ENCODE assay signal across 8 cellular contexts in genomic region chr16:58128181-58128631, GRCh38. TPM values are rescaled to one million over a fixed set of nuclear protein-coding genes. Genes with fewer than 3 reads are reported as not detected.
DNase-seq lines count a peak whose midpoint lies in the region; ATAC-seq and TF ChIP-seq lines count a peak whose summit lies in the region.

No MANE protein-coding gene starts in this region.

- H3K9me3 ChIP-seq in WERI-Rb-1 (ENCODE audit: severe bottlenecking) (peaks cover 8% of the 10 kb centered on the region), sigmoid colon (no peaks in the 10 kb centered on the region)

- no peak overlapping the region for H2AFZ ChIP-seq in GM23338

- H3K4me2 ChIP-seq in GM23338, result peak overlapping the region; percentile 95

- H3K36me3 Mint-ChIP-seq in GM23338 (ENCODE audit: low read depth), result peaks cover 4% of the 10 kb centered on the region; the same call in 2 of the 3 replicates
- no peaks in the 10 kb centered on the region for H3K36me3 Mint-ChIP-seq in glutamatergic neuron (ENCODE audit: unreplicated experiment)

- no peak for TF ChIP-seq CTCF in GM23338 (conservative IDR thresholded peaks at IDR 0.05; ENCODE audit: low read depth in 2 of 2)
- TF ChIP-seq CTCF in WERI-Rb-1 (IDR thresholded peaks at IDR 0.05; ENCODE audit: low read depth, low read length), result no peak
- TF ChIP-seq CTCF in glutamatergic neuron (IDR thresholded peaks at IDR 0.05; ENCODE audit: partially characterized antibody, unreplicated experiment), result no peak
- no peak for TF ChIP-seq CTCF in sigmoid colon (IDR thresholded peaks at IDR 0.05)

- no peak overlapping the region for H3K27ac ChIP-seq in GM23338 (ENCODE audit: low read depth)
- no peak overlapping the region for H3K27ac ChIP-seq in WERI-Rb-1
- peak overlapping the region; percentile 89 to 95 (median 92) for H3K27ac ChIP-seq in sigmoid colon

- peaks cover 8% of the 10 kb centered on the region for H3K27me3 Mint-ChIP-seq in GM23338 (ENCODE audit: insufficient read depth, low read depth, poor library complexity)
- no peaks in the 10 kb centered on the region for H3K27me3 Mint-ChIP-seq in glutamatergic neuron (ENCODE audit: unreplicated experiment)

- ATAC-seq in GM23338 (no peak), HG02642 (IDR thresholded peaks at IDR 0.05; ENCODE audit: poor library complexity, unreplicated experiment) (no peak)

- intact Hi-C loops in sigmoid colon (cut with DNase I), result loop anchor here (2.0 to 10.0 kb wide), 6 partner anchors 69 to 1193 kb away; partner anchors contain the start of genes CSNK2A2, HERPUD1, KATNB1 and KIFC3

- H3K4me1 Mint-ChIP-seq in GM23338 (peaks cover 23% of the 10 kb centered on the region), glutamatergic neuron (ENCODE audit: low read depth, unreplicated experiment) (peaks cover 36% of the 10 kb centered on the region)

- peaks cover 54% of the 10 kb centered on the region for H3K79me2 ChIP-seq in GM23338 (replicated peaks; ENCODE audit: insufficient read depth)

- H3F3A ChIP-seq in GM23338 (replicated peaks; ENCODE audit: low read depth), result peaks cover 3% of the 10 kb centered on the region; the same call in 1 of the 2 replicates

- H3K4me3 Mint-ChIP-seq in GM23338 (peak overlapping the region; percentile 89), glutamatergic neuron (ENCODE audit: unreplicated experiment) (peak overlapping the region; percentile 94)

- TF ChIP-seq POLR2A in sigmoid colon (IDR thresholded peaks at IDR 0.05), result no peak

- H3K27me3 ChIP-seq in GM23338 (ENCODE audit: insufficient read depth) (no peaks in the 10 kb centered on the region), WERI-Rb-1 (ENCODE audit: insufficient read depth, low read depth, severe bottlenecking) (no peaks in the 10 kb centered on the region), sigmoid colon (no peaks in the 10 kb centered on the region)

- WGBS in sigmoid colon, 2 donors, result 2 to 10% methylated on average over 6 of the region's 6 CpGs

- H3K4me3 ChIP-seq in GM23338, result peak overlapping the region; percentile 83
- H3K4me3 ChIP-seq in WERI-Rb-1 (ENCODE audit: low read depth, low read length), result peak overlapping the region; percentile 99
- H3K4me3 ChIP-seq in sigmoid colon, result peak overlapping the region; percentile 73 to 92 (median 84)

- DNase-seq in GM23338 (ENCODE audit: low spot score) (no peak), WERI-Rb-1 (no peak), glutamatergic neuron (no peak), sigmoid colon (no peak), CD1c-positive myeloid dendritic cell (ENCODE audit: extremely low spot score) (no peak), epidermal melanocyte (ENCODE audit: insufficient read length, low spot score) (no peak), dedifferentiated amniotic fluid mesenchymal stem cell (ENCODE audit: extremely low spot score) (no peak)

- TF ChIP-seq EP300 in sigmoid colon (IDR thresholded peaks at IDR 0.05), result no peak

- H3K27ac Mint-ChIP-seq in GM23338 (no peak overlapping the region), glutamatergic neuron (ENCODE audit: unreplicated experiment) (peak overlapping the region; percentile 72)

- peaks cover 21% of the 10 kb centered on the region for H3K4me1 ChIP-seq in GM23338 (ENCODE audit: insufficient read depth)
- H3K4me1 ChIP-seq in sigmoid colon, result peaks cover 0 to 50% (median 45%) of the 10 kb centered on the region in 4 donors

- H3K36me3 ChIP-seq in GM23338 (ENCODE audit: insufficient read depth) (no peaks in the 10 kb centered on the region), WERI-Rb-1 (peaks cover 6% of the 10 kb centered on the region; the same call in 1 of the 2 replicates), sigmoid colon (no peaks in the 10 kb centered on the region)

- peaks cover 4% of the 10 kb centered on the region; the same call in 2 of the 3 replicates for H3K9me3 Mint-ChIP-seq in GM23338
- peaks cover 2% of the 10 kb centered on the region for H3K9me3 Mint-ChIP-seq in glutamatergic neuron (ENCODE audit: unreplicated experiment)

- peaks cover 41% of the 10 kb centered on the region for H4K20me1 ChIP-seq in GM23338 (replicated peaks; ENCODE audit: insufficient read depth)

- no peaks in the 10 kb centered on the region for H3K9me2 ChIP-seq in GM23338 (ENCODE audit: insufficient read depth)

TF ChIP-seq in GM23338, 12 proteins besides CTCF, POLR2A, EP300 and RAD21:
- no peak for TF ChIP-seq STAT1 (IDR thresholded peaks at IDR 0.05; ENCODE audit: unreplicated experiment)
- no peak for TF ChIP-seq JUNB (IDR thresholded peaks at IDR 0.05; ENCODE audit: unreplicated experiment)
- no peak for TF ChIP-seq EZH2phosphoT487 (IDR thresholded peaks at IDR 0.05; ENCODE audit: unreplicated experiment)
- no peak for TF ChIP-seq ZNF462 (CRISPR knock-in tag; IDR thresholded peaks at IDR 0.05)
- TF ChIP-seq POLR2AphosphoS5 (IDR thresholded peaks at IDR 0.05; ENCODE audit: low read depth), result no peak

RNA-seq across cellular contexts. Expression of gene CFAP20, which starts 1.0 kb away (rescaled TPM):
- total RNA-seq in GM23338 (2014; rRNA removed; shearing (Covaris generic)), result 81.7 and 82.7 TPM in 2 replicates
- polyA plus RNA-seq in GM23338 (2016; fragmentation: Nextera tagmentation; extraction: Ambion mirVana), result 55.9 and 61.1 TPM in 2 replicates
- total RNA-seq in glutamatergic neuron (ENCODE audit: unreplicated experiment), result 48.6 TPM
- total RNA-seq in sigmoid colon, result 10 to 100 TPM; 11.9 to 42.5 (median 26.6) TPM
- polyA plus RNA-seq in sigmoid colon, result 10 to 100 TPM; 17.4 to 30.1 (median 28.3) TPM

Comparison
In these comparisons a context has a peak if more than half of its experiments do, and no peak if none do; other contexts are left out.
1. H3K27ac ChIP-seq: peak in sigmoid colon (4 of 4); none in GM23338 (single experiment) and WERI-Rb-1 (single experiment).
2. Peak in every context shown above with its lines, with median percentiles within 50 percentile points of each other: H3K4me3 ChIP-seq.